In the genomic region with DNA sequence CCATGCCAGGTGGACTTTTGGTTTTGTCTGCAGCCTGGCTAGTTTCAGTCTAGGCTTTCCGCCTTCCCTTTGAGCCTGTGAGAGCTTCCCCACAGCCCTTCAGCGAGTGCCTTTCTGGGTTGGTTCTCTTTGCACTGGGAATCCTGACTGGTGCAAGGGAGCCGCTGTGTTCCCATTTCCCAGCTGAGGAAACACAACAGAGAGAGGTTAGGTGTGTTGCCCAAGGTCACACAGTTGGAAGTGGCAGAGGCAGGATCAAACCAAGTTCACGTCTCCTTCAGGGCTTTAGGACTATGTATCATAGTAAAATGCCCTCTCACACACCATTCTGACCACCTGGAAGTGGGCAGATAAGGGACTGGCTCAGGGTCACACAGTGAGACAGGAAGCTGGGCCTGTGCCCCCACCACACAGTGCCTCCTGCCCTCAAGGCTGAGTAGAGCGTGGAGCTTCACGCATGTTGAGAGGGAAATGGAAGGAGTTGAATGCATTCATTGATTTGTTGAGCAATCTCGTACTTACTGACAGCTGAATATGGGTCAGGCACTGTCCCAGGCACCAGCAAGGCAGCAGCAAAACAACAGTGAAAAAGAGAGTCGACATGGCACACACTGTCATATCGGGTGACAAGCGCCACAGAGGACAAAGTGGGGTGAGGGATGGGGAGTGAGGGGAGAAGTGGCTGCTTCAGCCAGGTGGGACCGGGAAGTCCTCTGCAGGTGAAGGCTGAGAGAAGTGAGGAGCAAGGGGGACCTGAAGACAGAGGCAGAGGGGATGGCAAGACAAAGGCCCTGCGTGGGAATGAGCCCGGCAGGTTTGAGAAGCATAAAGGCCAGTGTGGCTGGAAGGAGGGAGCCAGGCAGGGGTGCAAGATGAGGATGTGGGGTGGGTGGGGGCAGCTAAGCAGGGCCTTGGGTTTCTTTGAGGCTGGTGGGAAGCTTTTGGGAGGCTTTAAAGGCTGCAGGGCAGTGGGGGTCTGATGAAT, we compare ENCODE assay signal across 23 cellular contexts. TPM values are rescaled to one million over a fixed set of nuclear protein-coding genes. Genes with fewer than 3 reads are reported as not detected.
DNase-seq lines count a peak whose midpoint lies in the region; ATAC-seq and TF ChIP-seq lines count a peak whose summit lies in the region.
"Had no signal": no experiment of that assay in that cellular context is flagged by ENCODE, and none has a peak within 500 bp of the region (broad histone marks: within the 10 kb centered on the region; RNA-seq: fewer than 3 reads in every experiment).

No MANE protein-coding gene starts in this region.

- intact Hi-C loops in activated CD8-positive, alpha-beta T cell treated with anti-CD3 and anti-CD28 coated beads for 36 hours (cut with micrococcal nuclease): no loop called here

- POLR2A ChIA-PET in activated CD8-positive, alpha-beta T cell treated with anti-CD3 and anti-CD28 coated beads, Interleukin-2, amount 10 ng/mL, durations not matched to agents 7 days and 5 days (lab: Charles Lee): no interaction called here
- POLR2A ChIA-PET in activated CD8-positive, alpha-beta T cell treated with anti-CD3 and anti-CD28 coated beads for 36 hours (lab: Charles Lee): no interaction called here

- no peak for ATAC-seq in activated CD8-positive, alpha-beta T cell treated with anti-CD3 and anti-CD28 coated beads, Interleukin-2, amount 10 ng/mL, durations not matched to agents 7 days and 5 days
- ATAC-seq in activated CD8-positive, alpha-beta T cell treated with anti-CD3 and anti-CD28 coated beads for 36 hours: no peak
- ATAC-seq in HG03045 (IDR thresholded peaks at IDR 0.05; ENCODE audit: unreplicated experiment): no peak
- ATAC-seq: activated naive CD4-positive, alpha-beta T cell treated with anti-CD3 and anti-CD28 coated beads, Interleukin-2, amount 50 U/mL, for 72 hours had no signal

- no peaks in the 10 kb centered on the region for H3K4me1 Mint-ChIP-seq in activated CD8-positive, alpha-beta T cell treated with anti-CD3 and anti-CD28 coated beads, Interleukin-2, amount 10 ng/mL, durations not matched to agents 7 days and 5 days (ENCODE audit: low read depth)
- no peaks in the 10 kb centered on the region for H3K4me1 Mint-ChIP-seq in activated CD8-positive, alpha-beta T cell treated with anti-CD3 and anti-CD28 coated beads for 36 hours (ENCODE audit: low read depth)
- H3K4me1 Mint-ChIP-seq in osteocyte (ENCODE audit: unreplicated experiment): peaks cover 72% of the 10 kb centered on the region

- H3K4me3 Mint-ChIP-seq in activated CD8-positive, alpha-beta T cell treated with anti-CD3 and anti-CD28 coated beads, Interleukin-2, amount 10 ng/mL, durations not matched to agents 7 days and 5 days: no peak overlapping the region
- H3K4me3 Mint-ChIP-seq in activated CD8-positive, alpha-beta T cell treated with anti-CD3 and anti-CD28 coated beads for 36 hours: no peak overlapping the region
- no peak overlapping the region for H3K4me3 Mint-ChIP-seq in osteocyte (ENCODE audit: unreplicated experiment)
- H3K4me3 Mint-ChIP-seq: brain had no signal

- TF ChIP-seq CTCF in activated CD8-positive, alpha-beta T cell treated with anti-CD3 and anti-CD28 coated beads for 36 hours (IDR thresholded peaks at IDR 0.05): no peak
- no peak for TF ChIP-seq CTCF in NB4 (IDR thresholded peaks at IDR 0.05; ENCODE audit: low read depth, low read length)
- no peak for TF ChIP-seq CTCF in osteocyte (IDR thresholded peaks at IDR 0.05)

- CTCF ChIA-PET in activated CD8-positive, alpha-beta T cell treated with anti-CD3 and anti-CD28 coated beads, Interleukin-2, amount 10 ng/mL, durations not matched to agents 7 days and 5 days (lab: Charles Lee): no interaction called here
- CTCF ChIA-PET in activated CD8-positive, alpha-beta T cell treated with anti-CD3 and anti-CD28 coated beads for 36 hours (lab: Charles Lee): no interaction called here

- peak overlapping the region; percentile 6 for H3K27ac Mint-ChIP-seq in activated CD8-positive, alpha-beta T cell treated with anti-CD3 and anti-CD28 coated beads, Interleukin-2, amount 10 ng/mL, durations not matched to agents 7 days and 5 days
- H3K27ac Mint-ChIP-seq in activated CD8-positive, alpha-beta T cell treated with anti-CD3 and anti-CD28 coated beads for 36 hours: no peak overlapping the region
- peak overlapping the region; percentile 1 for H3K27ac Mint-ChIP-seq in osteocyte (ENCODE audit: unreplicated experiment)
- H3K27ac Mint-ChIP-seq: activated naive CD4-positive, alpha-beta T cell treated with anti-CD3 and anti-CD28 coated beads, Interleukin-2, amount 50 U/mL, for 72 hours had no signal

- peaks cover 6% of the 10 kb centered on the region for H3K27me3 Mint-ChIP-seq in activated CD8-positive, alpha-beta T cell treated with anti-CD3 and anti-CD28 coated beads, Interleukin-2, amount 10 ng/mL, durations not matched to agents 7 days and 5 days (ENCODE audit: low read depth)
- H3K27me3 Mint-ChIP-seq in activated CD8-positive, alpha-beta T cell treated with anti-CD3 and anti-CD28 coated beads for 36 hours: no peaks in the 10 kb centered on the region
- H3K27me3 Mint-ChIP-seq in osteocyte (ENCODE audit: unreplicated experiment): no peaks in the 10 kb centered on the region

- DNase-seq in activated CD8-positive, alpha-beta T cell treated with anti-CD3 and anti-CD28 coated beads, Interleukin-2, amount 10 ng/mL, durations not matched to agents 7 days and 5 days: no peak
- DNase-seq in activated CD8-positive, alpha-beta T cell treated with anti-CD3 and anti-CD28 coated beads for 36 hours: no peak
- peak; percentile 62 for DNase-seq in NB4 (ENCODE audit: low read depth)
- peak; percentile 52 for DNase-seq in foreskin melanocyte
- DNase-seq in osteocyte (ENCODE audit: extremely low spot score, unreplicated experiment): no peak
- DNase-seq in DMS 273 (lab: John Stamatoyannopoulos, UW; ENCODE audit: unreplicated experiment): no peak
- DNase-seq in activated CD4-positive, alpha-beta T cell treated with anti-CD3 and anti-CD28 coated beads for 1 hour: no peak
- DNase-seq: activated CD4-positive, CD25-positive, alpha-beta regulatory T cell treated with anti-CD3 and anti-CD28 coated beads, Interleukin-2, amount 50 U/mL, for 72 hours; GOT3; heart left ventricle; left ventricle myocardium superior; NCI-H1105 treated with DMSO at 0.1 percent for 48 hours; NCI-H2081 treated with DMSO at 0.1 percent for 48 hours; nucleus accumbens; stimulated activated CD4-positive, alpha-beta T cell treated with anti-CD3 and anti-CD28 coated beads, Interleukin-4, amount 100 ng/mL, for 4 hours; substantia nigra had no signal

- H3K36me3 Mint-ChIP-seq in activated CD8-positive, alpha-beta T cell treated with anti-CD3 and anti-CD28 coated beads, Interleukin-2, amount 10 ng/mL, durations not matched to agents 7 days and 5 days (ENCODE audit: low read depth): no peaks in the 10 kb centered on the region
- H3K36me3 Mint-ChIP-seq in activated CD8-positive, alpha-beta T cell treated with anti-CD3 and anti-CD28 coated beads for 36 hours (ENCODE audit: low read depth): no peaks in the 10 kb centered on the region
- no peaks in the 10 kb centered on the region for H3K36me3 Mint-ChIP-seq in osteocyte (ENCODE audit: unreplicated experiment)
- H3K36me3 Mint-ChIP-seq: activated naive CD4-positive, alpha-beta T cell treated with anti-CD3 and anti-CD28 coated beads, Interleukin-2, amount 50 U/mL, for 72 hours had no signal

- H3K4me3 ChIP-seq in NB4 (ENCODE audit: low read depth, low read length): no peak overlapping the region
- H3K4me3 ChIP-seq: A549, BLaER1, coronary artery had no signal

- H3K9me3 Mint-ChIP-seq in activated CD8-positive, alpha-beta T cell treated with anti-CD3 and anti-CD28 coated beads, Interleukin-2, amount 10 ng/mL, durations not matched to agents 7 days and 5 days (ENCODE audit: insufficient read depth): no peaks in the 10 kb centered on the region
- H3K9me3 Mint-ChIP-seq in activated CD8-positive, alpha-beta T cell treated with anti-CD3 and anti-CD28 coated beads for 36 hours: no peaks in the 10 kb centered on the region
- H3K9me3 Mint-ChIP-seq in osteocyte (ENCODE audit: unreplicated experiment): no peaks in the 10 kb centered on the region
- H3K9me3 Mint-ChIP-seq: activated naive CD4-positive, alpha-beta T cell treated with anti-CD3 and anti-CD28 coated beads, Interleukin-2, amount 50 U/mL, for 72 hours; brain had no signal

- TF ChIP-seq POLR2A in NB4 (IDR thresholded peaks at IDR 0.05; ENCODE audit: extremely low read depth, insufficient read length): no peak

RNA-seq across cellular contexts. Expression of a gene that starts 12.3 kb away (rescaled TPM):
- total RNA-seq in activated CD8-positive, alpha-beta T cell treated with anti-CD3 and anti-CD28 coated beads, Interleukin-2, amount 10 ng/mL, durations not matched to agents 7 days and 5 days: under 1 TPM; 0.29 to 0.61 TPM
- total RNA-seq in activated CD8-positive, alpha-beta T cell treated with anti-CD3 and anti-CD28 coated beads for 36 hours: not detected
- total RNA-seq in osteocyte: 93.1 and 95.4 TPM in 2 replicates

RNA-seq across cellular contexts. Expression of a gene that starts 50.8 kb away (rescaled TPM):
- total RNA-seq in activated CD8-positive, alpha-beta T cell treated with anti-CD3 and anti-CD28 coated beads, Interleukin-2, amount 10 ng/mL, durations not matched to agents 7 days and 5 days: not detected
- not detected for total RNA-seq in activated CD8-positive, alpha-beta T cell treated with anti-CD3 and anti-CD28 coated beads for 36 hours
- total RNA-seq in osteocyte: not detected in 2 replicates
- total RNA-seq: activated naive CD4-positive, alpha-beta T cell treated with anti-CD3 and anti-CD28 coated beads, Interleukin-2, amount 50 U/mL, for 72 hours; NCI-H460 had no signal

Comparison
In these comparisons a context has a peak if more than half of its experiments do, and no peak if none do; other contexts are left out.
1. DNase-seq: peak in NB4 (single experiment) and foreskin melanocyte (single experiment); none in activated CD8-positive, alpha-beta T cell treated with anti-CD3 and anti-CD28 coated beads, Interleukin-2, amount 10 ng/mL, durations not matched to agents 7 days and 5 days (single experiment), activated CD8-positive, alpha-beta T cell treated with anti-CD3 and anti-CD28 coated beads for 36 hours (single experiment), osteocyte (single experiment), DMS 273 (single experiment) and activated CD4-positive, alpha-beta T cell treated with anti-CD3 and anti-CD28 coated beads for 1 hour (single experiment).
2. RNA of a gene that starts 12.3 kb away (total RNA-seq): 93.1 to 95.4 TPM in osteocyte; 0.29 to 0.61 TPM in activated CD8-positive, alpha-beta T cell treated with anti-CD3 and anti-CD28 coated beads, Interleukin-2, amount 10 ng/mL, durations not matched to agents 7 days and 5 days and not detected in activated CD8-positive, alpha-beta T cell treated with anti-CD3 and anti-CD28 coated beads for 36 hours; every median in the first group is over 10 times any median in the second.